In genomic region chr16:89446975-89447293, GRCh38 we compare ENCODE assay signal across 16 cellular contexts. TPM values are rescaled to one million over a fixed set of nuclear protein-coding genes. Genes with fewer than 3 reads are reported as not detected.
DNase-seq lines count a peak whose midpoint lies in the region; ATAC-seq and TF ChIP-seq lines count a peak whose summit lies in the region.
"Had no signal": no experiment of that assay in that cellular context is flagged by ENCODE, and none has a peak within 500 bp of the region (broad histone marks: within the 10 kb centered on the region; RNA-seq: fewer than 3 reads in every experiment).

No MANE protein-coding gene starts in this region.

- no peaks in the 10 kb centered on the region for H3K9me3 Mint-ChIP-seq in activated CD4-positive, alpha-beta T cell treated with anti-CD3 and anti-CD28 coated beads, Interleukin-2, amount 10 ng/mL, durations not matched to agents 24 days and 14 days

- H3K4me2 ChIP-seq in KMS-11, result peak overlapping the region; percentile 91; the same call in 1 of the 2 replicates
- H3K4me2 ChIP-seq in osteoblast (ENCODE audit: insufficient read depth, low read length), result no peak overlapping the region
- H3K4me2 ChIP-seq: A549 had no signal

- H3K79me2 ChIP-seq in KMS-11 (ENCODE audit: insufficient read depth, low read depth) (peaks cover 100% of the 10 kb centered on the region), osteoblast (ENCODE audit: insufficient read depth, low read length) (peaks cover 99% of the 10 kb centered on the region)

- peaks cover 100% of the 10 kb centered on the region for H3K4me1 ChIP-seq in KMS-11 (ENCODE audit: low read depth, poor library complexity, severe bottlenecking)
- peaks cover 51% of the 10 kb centered on the region for H3K4me1 ChIP-seq in osteoblast (ENCODE audit: insufficient read depth, low read length)
- peaks cover 5 to 26% of the 10 kb centered on the region in 2 donors for H3K4me1 ChIP-seq in breast epithelium

- no peak overlapping the region for H3K9ac ChIP-seq in KMS-11

- H3K36me3 ChIP-seq in KMS-11 (ENCODE audit: insufficient read depth), result no peaks in the 10 kb centered on the region
- no peaks in the 10 kb centered on the region for H3K36me3 ChIP-seq in osteoblast (ENCODE audit: insufficient read depth, low read length)
- H3K36me3 ChIP-seq in breast epithelium, result no peaks in the 10 kb centered on the region

- H3K27me3 Mint-ChIP-seq in activated CD4-positive, alpha-beta T cell treated with anti-CD3 and anti-CD28 coated beads, Interleukin-2, amount 10 ng/mL, durations not matched to agents 24 days and 14 days, result no peaks in the 10 kb centered on the region

- H3K4me3 ChIP-seq in KMS-11 (IDR thresholded peaks at IDR 0.05; ENCODE audit: insufficient read depth, low read depth, low read length) (no peak overlapping the region), osteoblast (ENCODE audit: insufficient read depth, low read length) (no peak overlapping the region), breast epithelium (no peak overlapping the region)
- H3K4me3 ChIP-seq: A549, body of pancreas had no signal

- peaks cover 81% of the 10 kb centered on the region for H3K4me1 Mint-ChIP-seq in activated CD4-positive, alpha-beta T cell treated with anti-CD3 and anti-CD28 coated beads, Interleukin-2, amount 10 ng/mL, durations not matched to agents 24 days and 14 days

- H3K27ac ChIP-seq in KMS-11, result peak overlapping the region; percentile 77; the same call in 1 of the 2 replicates
- peak overlapping the region; percentile 12 for H3K27ac ChIP-seq in osteoblast (ENCODE audit: low read depth, low read length)
- H3K27ac ChIP-seq in breast epithelium, result no peak overlapping the region
- H3K27ac ChIP-seq: A549, body of pancreas had no signal

- peak overlapping the region; percentile 52 for H3K27ac Mint-ChIP-seq in activated CD4-positive, alpha-beta T cell treated with anti-CD3 and anti-CD28 coated beads, Interleukin-2, amount 10 ng/mL, durations not matched to agents 24 days and 14 days

- H2AFZ ChIP-seq in KMS-11 (ENCODE audit: low read depth) (no peak overlapping the region), osteoblast (ENCODE audit: low read length) (no peak overlapping the region)

- TF ChIP-seq CTCF in KMS-11 (conservative IDR thresholded peaks at IDR 0.05; ENCODE audit: low read depth, low read length) (no peak), osteoblast (IDR thresholded peaks at IDR 0.05; ENCODE audit: extremely low read depth, low read depth, low read length) (no peak), breast epithelium (IDR thresholded peaks at IDR 0.05) (no peak)

- peaks cover 45% of the 10 kb centered on the region for H4K20me1 ChIP-seq in KMS-11 (ENCODE audit: insufficient read depth)
- H4K20me1 ChIP-seq in osteoblast (ENCODE audit: insufficient read depth, low read length), result peaks cover 87% of the 10 kb centered on the region

- no peak for DNase-seq in activated CD4-positive, alpha-beta T cell treated with anti-CD3 and anti-CD28 coated beads, Interleukin-2, amount 10 ng/mL, durations not matched to agents 24 days and 14 days
- DNase-seq in activated CD4-positive, alpha-beta T cell treated with anti-CD3 and anti-CD28 coated beads, Interleukin-2, amount 50 U/mL, for 4 hours, result no peak
- DNase-seq in cerebellar cortex (ENCODE audit: low spot score) (peak; percentile 52), osteoblast (ENCODE audit: insufficient read length, low spot score, missing footprints) (peak; percentile 32), breast epithelium (ENCODE audit: low spot score in 2 of 2) (no peak)
- DNase-seq: body of pancreas, Kasumi-1, NCI-H187, NCI-H774, occipital lobe, RPMI8226, T1000 had no signal

- ATAC-seq in GM21723 (IDR thresholded peaks at IDR 0.05; ENCODE audit: unreplicated experiment) (no peak), HG02642 (IDR thresholded peaks at IDR 0.05; ENCODE audit: poor library complexity, unreplicated experiment) (no peak)
- ATAC-seq: A549, body of pancreas had no signal

- no peak for TF ChIP-seq POLR2A in breast epithelium (IDR thresholded peaks at IDR 0.05)

- H3K9me3 ChIP-seq in osteoblast (ENCODE audit: low read depth, low read length) (no peaks in the 10 kb centered on the region), breast epithelium (no peaks in the 10 kb centered on the region)
- H3K9me3 ChIP-seq: A549, body of pancreas had no signal

- H3K4me3 Mint-ChIP-seq in activated CD4-positive, alpha-beta T cell treated with anti-CD3 and anti-CD28 coated beads, Interleukin-2, amount 10 ng/mL, durations not matched to agents 24 days and 14 days, result peak overlapping the region; percentile 41

- H3K27me3 ChIP-seq in KMS-11 (ENCODE audit: insufficient read depth, low read depth), result no peaks in the 10 kb centered on the region
- no peaks in the 10 kb centered on the region for H3K27me3 ChIP-seq in osteoblast (ENCODE audit: insufficient read depth, low read length)
- H3K27me3 ChIP-seq in breast epithelium, result no peaks in the 10 kb centered on the region
- H3K27me3 ChIP-seq: body of pancreas had no signal

- intact Hi-C loops in activated CD4-positive, alpha-beta T cell treated with anti-CD3 and anti-CD28 coated beads, Interleukin-2, amount 10 ng/mL, durations not matched to agents 24 days and 14 days (cut with micrococcal nuclease), result no loop called here
- intact Hi-C loops in breast epithelium (cut with DNase I; ENCODE audit: low total_unique reads), result loop anchor here (5.0 kb wide), 1 partner anchor 345 kb away; no protein-coding TSS in a partner anchor

- peaks cover 2% of the 10 kb centered on the region for H3K36me3 Mint-ChIP-seq in activated CD4-positive, alpha-beta T cell treated with anti-CD3 and anti-CD28 coated beads, Interleukin-2, amount 10 ng/mL, durations not matched to agents 24 days and 14 days (ENCODE audit: low read depth)

RNA-seq across cellular contexts. Expression of gene ANKRD11, which starts 43.4 kb away (rescaled TPM):
- 152 TPM in 2 replicates for total RNA-seq in activated CD4-positive, alpha-beta T cell treated with anti-CD3 and anti-CD28 coated beads, Interleukin-2, amount 10 ng/mL, durations not matched to agents 24 days and 14 days
- 78.4 and 97.4 TPM in 2 replicates for total RNA-seq in osteoblast
- 10 to 100 TPM; 64.0 to 79.0 (median 69.2) TPM for total RNA-seq in breast epithelium

Comparison
In these comparisons a context has a peak if more than half of its experiments do, and no peak if none do; other contexts are left out.
1. DNase-seq: peak in cerebellar cortex (single experiment) and osteoblast (single experiment); none in activated CD4-positive, alpha-beta T cell treated with anti-CD3 and anti-CD28 coated beads, Interleukin-2, amount 10 ng/mL, durations not matched to agents 24 days and 14 days (single experiment), activated CD4-positive, alpha-beta T cell treated with anti-CD3 and anti-CD28 coated beads, Interleukin-2, amount 50 U/mL, for 4 hours (0 of 2) and breast epithelium (0 of 2).
2. H3K27ac ChIP-seq: peak in KMS-11 (single experiment) and osteoblast (single experiment); none in breast epithelium (0 of 2).